31 cellular contexts compared by ENCODE assay signal in the genomic region with DNA sequence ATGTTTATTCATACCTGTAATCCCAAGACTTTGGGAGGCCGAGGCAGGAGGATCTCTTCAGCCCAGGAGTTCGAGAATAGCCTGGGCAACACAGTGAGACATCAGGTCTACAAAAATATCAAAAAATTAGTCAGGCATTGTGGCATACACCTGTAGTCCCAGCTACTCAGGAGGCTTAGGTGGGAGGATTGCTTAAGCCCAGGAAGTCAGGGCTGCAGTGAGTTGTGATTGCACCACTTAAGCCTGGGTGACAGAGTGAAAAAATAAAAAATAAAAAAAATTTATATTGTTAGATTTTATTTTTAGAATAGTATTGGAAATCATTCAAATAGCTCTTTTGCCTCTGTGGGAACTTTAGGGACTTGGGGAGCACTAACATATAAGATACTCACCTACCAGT. TPM values are rescaled to one million over a fixed set of nuclear protein-coding genes. Genes with fewer than 3 reads are reported as not detected.
"Had no signal": no experiment of that assay in that cellular context is flagged by ENCODE, and none has a peak within 500 bp of the region (broad histone marks: within the 10 kb centered on the region; RNA-seq: fewer than 3 reads in every experiment).

No MANE protein-coding gene starts in this region.

- H3K36me3 ChIP-seq: cardiac muscle cell, neutrophil, ovary, prostate gland, suprapubic skin, tibial artery had no signal

- H3K27ac ChIP-seq: cardiac muscle cell, coronary artery, dorsolateral prefrontal cortex, neutrophil, ovary, prostate gland, suprapubic skin, tibial artery, VCaP had no signal

- H3K9me3 ChIP-seq: neutrophil, ovary, prostate gland, suprapubic skin, tibial artery had no signal

- ATAC-seq: left lobe of liver had no signal

- H3K27me3 ChIP-seq: cardiac muscle cell, neutrophil, ovary, suprapubic skin, tibial artery had no signal

- H3K4me3 ChIP-seq: cardiac muscle cell, coronary artery, dorsolateral prefrontal cortex, ovary, prostate gland, suprapubic skin, tibial artery had no signal

- FAIRE-seq: TTC549 had no signal

- DNase-seq: activated CD4-positive, alpha-beta T cell treated with anti-CD3 and anti-CD28 coated beads for 4 hours; activated CD4-positive, alpha-beta T cell treated with anti-CD3 and anti-CD28 coated beads, Interleukin-2, amount 50 U/mL, for 4 hours; activated CD8-positive, alpha-beta memory T cell treated with anti-CD3 and anti-CD28 coated beads for 24 hours; activated effector memory CD4-positive, alpha-beta T cell treated with Interleukin-2 at 50 U/mL for 16 hours; activated naive CD4-positive, alpha-beta T cell treated with Interleukin-2 at 50 U/mL for 16 hours; anterior cingulate cortex; cerebellar nuclear complex; dorsolateral prefrontal cortex; effector memory CD4-positive, alpha-beta T cell; head of caudate nucleus; hypothalamus; immature natural killer cell; naive B cell; nephron progenitor cell; ovary; stimulated activated CD4-positive, alpha-beta T cell treated with anti-CD3 and anti-CD28 coated beads, Interleukin-15, amount 100 ng/mL, for 24 hours; stimulated activated CD4-positive, alpha-beta T cell treated with anti-CD3 and anti-CD28 coated beads, Interleukin-2, amount 100 ng/mL, for 24 hours; stimulated activated naive CD4-positive, alpha-beta T cell; tibial artery had no signal

RNA-seq across cellular contexts. Expression of a gene that starts 56.9 kb away (rescaled TPM):
- total RNA-seq: fibroblast of lung; fibroblast of villous mesenchyme; kidney epithelial cell; T-helper 1 cell treated with Interleukin-12 subunit alpha and Interleukin-12 subunit beta and Interleukin-4 antibody, amounts not matched to agents 30 ng/mL and 1 ng/mL, for 36 hours had no signal
